In the genomic region with DNA sequence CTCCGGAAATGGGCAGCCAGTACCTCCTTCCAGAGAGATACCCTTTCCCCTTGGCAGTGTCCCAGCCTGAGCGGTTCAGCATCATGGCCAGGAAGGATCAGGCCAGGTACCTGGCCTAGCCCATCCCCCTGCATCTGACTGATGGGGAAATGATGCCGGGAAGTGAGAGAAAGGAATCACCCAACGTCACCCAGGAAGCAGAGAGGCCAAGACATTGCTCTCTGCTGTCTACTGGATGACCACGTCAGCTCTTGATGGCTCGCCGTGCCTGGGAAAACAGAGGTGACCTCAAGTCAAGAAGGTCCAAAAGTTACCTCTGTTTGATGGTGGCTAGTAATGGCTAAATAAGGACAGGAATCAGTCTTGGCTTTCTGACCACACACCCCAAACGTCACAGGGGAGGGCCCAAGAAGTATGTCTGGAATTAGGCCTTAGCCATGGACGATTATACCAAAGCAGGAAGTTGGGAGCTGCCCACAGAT, we compare ENCODE assay signal across 12 cellular contexts.
DNase-seq lines count a peak whose midpoint lies in the region; ATAC-seq and TF ChIP-seq lines count a peak whose summit lies in the region.
"Had no signal": no experiment of that assay in that cellular context is flagged by ENCODE, and none has a peak within 500 bp of the region (broad histone marks: within the 10 kb centered on the region; RNA-seq: fewer than 3 reads in every experiment).

No MANE protein-coding gene starts in this region.

- no peaks in the 10 kb centered on the region for H3K27me3 ChIP-seq in upper lobe of left lung

- no peak for DNase-seq in activated naive CD4-positive, alpha-beta T cell treated with anti-CD3 and anti-CD28 coated beads, Interleukin-2, amount 10 ng/mL, durations not matched to agents 7 days and 5 days
- DNase-seq in activated naive CD4-positive, alpha-beta T cell treated with Interleukin-2 at 50 U/mL for 16 hours = no peak
- DNase-seq in dedifferentiated amniotic fluid mesenchymal stem cell (ENCODE audit: extremely low spot score) (peak; percentile 44), myocyte (ENCODE audit: low read depth) (peak; percentile 92), upper lobe of left lung (no peak), natural killer cell (no peak), NCI-H2081 treated with DMSO at 0.1 percent for 48 hours (lab: John Stamatoyannopoulos, UW) (no peak)
- DNase-seq: hypothalamus, NCI-H446 had no signal

- H3K9me3 Mint-ChIP-seq in activated naive CD4-positive, alpha-beta T cell treated with anti-CD3 and anti-CD28 coated beads, Interleukin-2, amount 10 ng/mL, durations not matched to agents 7 days and 5 days = no peaks in the 10 kb centered on the region
- H3K9me3 Mint-ChIP-seq in natural killer cell = no peaks in the 10 kb centered on the region
- H3K9me3 Mint-ChIP-seq: neural crest cell had no signal

- peak overlapping the region; percentile 72 to 93 (median 86) for H3K27ac ChIP-seq in upper lobe of left lung
- H3K27ac ChIP-seq: A549 had no signal

- no peak for TF ChIP-seq POLR2A in upper lobe of left lung (IDR thresholded peaks at IDR 0.05)

- no peak overlapping the region for H3K4me3 Mint-ChIP-seq in activated naive CD4-positive, alpha-beta T cell treated with anti-CD3 and anti-CD28 coated beads, Interleukin-2, amount 10 ng/mL, durations not matched to agents 7 days and 5 days
- no peak overlapping the region for H3K4me3 Mint-ChIP-seq in natural killer cell
- H3K4me3 Mint-ChIP-seq: neural crest cell had no signal

- H3K27ac Mint-ChIP-seq in activated naive CD4-positive, alpha-beta T cell treated with anti-CD3 and anti-CD28 coated beads, Interleukin-2, amount 10 ng/mL, durations not matched to agents 7 days and 5 days = peak overlapping the region; percentile 95
- peak overlapping the region in 1 of 2 donors; percentile 14 for H3K27ac Mint-ChIP-seq in natural killer cell

- ATAC-seq in upper lobe of left lung (ENCODE audit: low FRiP score in 2 of 2) = no peak
- ATAC-seq in natural killer cell = no peak
- ATAC-seq in GM21367 (IDR thresholded peaks at IDR 0.05; ENCODE audit: unreplicated experiment) = no peak
- ATAC-seq: A549 had no signal

- H3K36me3 Mint-ChIP-seq in activated naive CD4-positive, alpha-beta T cell treated with anti-CD3 and anti-CD28 coated beads, Interleukin-2, amount 10 ng/mL, durations not matched to agents 7 days and 5 days = peaks cover 34% of the 10 kb centered on the region
- peaks cover 8% of the 10 kb centered on the region for H3K36me3 Mint-ChIP-seq in natural killer cell

- H3K36me3 ChIP-seq in upper lobe of left lung = peaks cover 0 to 7% (median 1%) of the 10 kb centered on the region in 4 donors

- H3K4me1 Mint-ChIP-seq in activated naive CD4-positive, alpha-beta T cell treated with anti-CD3 and anti-CD28 coated beads, Interleukin-2, amount 10 ng/mL, durations not matched to agents 7 days and 5 days = peaks cover 87% of the 10 kb centered on the region
- H3K4me1 Mint-ChIP-seq in natural killer cell = peaks cover 66 to 67% of the 10 kb centered on the region in 2 donors

- no peaks in the 10 kb centered on the region for H3K9me3 ChIP-seq in upper lobe of left lung
- H3K9me3 ChIP-seq: A549 had no signal

- CTCF ChIA-PET in activated naive CD4-positive, alpha-beta T cell treated with anti-CD3 and anti-CD28 coated beads, Interleukin-2, amount 10 ng/mL, durations not matched to agents 7 days and 5 days (lab: Charles Lee) = interaction anchor here (0.8 to 1.2 kb wide), 2 partner anchors 8 to 12 kb away, joined by 3 to 5 read pairs; no protein-coding TSS in a partner anchor

- TF ChIP-seq EP300 in upper lobe of left lung (IDR thresholded peaks at IDR 0.05) = no peak

- peaks cover 52 to 70% (median 61%) of the 10 kb centered on the region in 4 donors for H3K4me1 ChIP-seq in upper lobe of left lung
- H3K4me1 ChIP-seq: A549 had no signal

- TF ChIP-seq CTCF in upper lobe of left lung (IDR thresholded peaks at IDR 0.05) = no peak
- no peak for TF ChIP-seq CTCF in natural killer cell (IDR thresholded peaks at IDR 0.05)

- intact Hi-C loops in natural killer cell (cut with micrococcal nuclease) = no loop called here

- H3K4me3 ChIP-seq in upper lobe of left lung = no peak overlapping the region
- H3K4me3 ChIP-seq: A549 had no signal

- H3K27me3 Mint-ChIP-seq in activated naive CD4-positive, alpha-beta T cell treated with anti-CD3 and anti-CD28 coated beads, Interleukin-2, amount 10 ng/mL, durations not matched to agents 7 days and 5 days = no peaks in the 10 kb centered on the region
- no peaks in the 10 kb centered on the region for H3K27me3 Mint-ChIP-seq in natural killer cell (ENCODE audit: low read depth in 2 of 2)

- WGBS in upper lobe of left lung, 2 donors = 63 to 71% methylated on average over 7 to 9 of the region's 9 CpGs

Comparison
In these comparisons a context has a peak if more than half of its experiments do, and no peak if none do; other contexts are left out.
1. DNase-seq: peak in dedifferentiated amniotic fluid mesenchymal stem cell (single experiment) and myocyte (single experiment); none in activated naive CD4-positive, alpha-beta T cell treated with anti-CD3 and anti-CD28 coated beads, Interleukin-2, amount 10 ng/mL, durations not matched to agents 7 days and 5 days (single experiment), activated naive CD4-positive, alpha-beta T cell treated with Interleukin-2 at 50 U/mL for 16 hours (single experiment), upper lobe of left lung (0 of 2), natural killer cell (single experiment) and NCI-H2081 treated with DMSO at 0.1 percent for 48 hours (single experiment).